37 cellular contexts compared by ENCODE assay signal in the genomic region with DNA sequence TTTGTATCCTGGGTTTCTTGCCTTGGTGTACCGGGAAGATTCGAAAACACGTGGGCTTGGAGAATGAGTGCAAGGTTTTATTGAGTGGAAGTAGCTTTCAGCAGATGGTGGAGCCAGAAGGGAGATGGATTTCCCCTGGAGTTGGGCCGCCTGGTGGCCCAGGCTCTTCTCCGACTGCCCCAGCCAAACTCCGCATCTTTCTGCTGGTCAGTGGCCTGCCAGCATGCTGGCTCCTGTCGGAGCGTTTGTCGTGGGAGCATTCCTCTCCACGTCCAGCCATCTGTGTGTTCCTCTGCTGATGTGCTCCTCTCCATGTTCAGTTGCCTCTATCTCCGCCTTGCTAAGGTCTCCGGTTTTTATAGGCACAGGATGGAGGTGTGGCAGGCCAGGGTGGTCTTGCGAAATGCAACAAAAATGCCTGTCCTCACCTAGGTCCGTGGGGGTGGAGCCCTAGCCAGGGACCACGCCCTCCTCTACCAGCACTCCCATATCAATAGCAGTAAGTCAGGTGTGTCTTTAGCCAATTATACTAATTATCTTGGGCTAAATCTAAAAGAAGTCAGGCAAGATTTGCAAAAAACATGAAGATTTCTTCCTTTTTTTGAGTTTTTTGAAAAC.
"Had no signal": no experiment of that assay in that cellular context is flagged by ENCODE, and none has a peak within 500 bp of the region (broad histone marks: within the 10 kb centered on the region; RNA-seq: fewer than 3 reads in every experiment).

No MANE protein-coding gene starts in this region.

- ATAC-seq: activated CD4-positive, CD25-positive, alpha-beta regulatory T cell treated with anti-CD3 and anti-CD28 coated beads, Interleukin-2, amount 50 U/mL, for 24 hours; activated CD8-positive, alpha-beta T cell treated with anti-CD3 and anti-CD28 coated beads for 36 hours; activated naive CD8-positive, alpha-beta T cell treated with anti-CD3 and anti-CD28 coated beads, Interleukin-2, amount 50 U/mL, for 24 hours; activated T-cell treated with anti-CD3 and anti-CD28 coated beads, Interleukin-2, amount 50 U/mL, for 4 hours; activated T-helper 17 cell treated with anti-CD3 and anti-CD28 coated beads, Interleukin-2, amount 50 U/mL, for 72 hours; foreskin keratinocyte; gastrocnemius medialis; heart left ventricle; T-helper 17 cell had no signal

- H3K4me1 ChIP-seq: adrenal gland, breast epithelium, esophagus muscularis mucosa, foreskin keratinocyte, gastrocnemius medialis, heart left ventricle had no signal

- H3K27ac ChIP-seq: adrenal gland, breast epithelium, cardiac muscle cell, coronary artery, dorsolateral prefrontal cortex, esophagus muscularis mucosa, foreskin keratinocyte, gastrocnemius medialis, heart left ventricle, WERI-Rb-1 had no signal

- H3K4me1 Mint-ChIP-seq: activated naive CD4-positive, alpha-beta T cell treated with anti-CD3 and anti-CD28 coated beads, Interleukin-2, amount 50 U/mL, for 24 hours; activated naive CD8-positive, alpha-beta T cell treated with anti-CD3 and anti-CD28 coated beads for 36 hours; activated naive CD8-positive, alpha-beta T cell treated with anti-CD3 and anti-CD28 coated beads, Interleukin-2, amount 50 U/mL, for 24 hours; activated T-helper 17 cell treated with anti-CD3 and anti-CD28 coated beads, Interleukin-2, amount 50 U/mL, for 72 hours; T-helper 17 cell had no signal

- H3K27ac Mint-ChIP-seq: activated B cell treated with CpG ODN at 0.5 μM for 24 hours; activated CD8-positive, alpha-beta T cell treated with anti-CD3 and anti-CD28 coated beads for 36 hours; activated naive CD4-positive, alpha-beta T cell treated with anti-CD3 and anti-CD28 coated beads, Interleukin-2, amount 50 U/mL, for 24 hours; activated naive CD8-positive, alpha-beta T cell treated with anti-CD3 and anti-CD28 coated beads for 36 hours; activated naive CD8-positive, alpha-beta T cell treated with anti-CD3 and anti-CD28 coated beads, Interleukin-2, amount 50 U/mL, for 24 hours; activated T-helper 17 cell treated with anti-CD3 and anti-CD28 coated beads, Interleukin-2, amount 50 U/mL, for 72 hours; brain; dendritic cell treated with granulocyte-macrophage colony-stimulating factor and Interleukin-4, amounts not matched to agents 40 ng/mL and 50 ng/mL, for 4 days; T-helper 17 cell; T-helper 2 cell treated with Interferon-gamma antibody and Interleukin-4, amounts not matched to agents 5 μg/mL and 100 μg/mL, for 36 hours had no signal

- H3K36me3 ChIP-seq: adrenal gland, breast epithelium, cardiac muscle cell, esophagus muscularis mucosa, gastrocnemius medialis, heart left ventricle, WERI-Rb-1 had no signal

- H3K4me3 Mint-ChIP-seq: activated B cell treated with CpG ODN at 0.5 μM for 24 hours; activated CD8-positive, alpha-beta T cell treated with anti-CD3 and anti-CD28 coated beads for 36 hours; activated naive CD4-positive, alpha-beta T cell treated with anti-CD3 and anti-CD28 coated beads, Interleukin-2, amount 50 U/mL, for 24 hours; activated naive CD8-positive, alpha-beta T cell treated with anti-CD3 and anti-CD28 coated beads for 36 hours; activated naive CD8-positive, alpha-beta T cell treated with anti-CD3 and anti-CD28 coated beads, Interleukin-2, amount 50 U/mL, for 24 hours; activated T-cell treated with anti-CD3 and anti-CD28 coated beads, Interleukin-2, amount 50 U/mL, for 4 hours; activated T-helper 17 cell treated with anti-CD3 and anti-CD28 coated beads, Interleukin-2, amount 50 U/mL, for 72 hours; brain; dendritic cell treated with granulocyte-macrophage colony-stimulating factor and Interleukin-4, amounts not matched to agents 40 ng/mL and 50 ng/mL, for 4 days; T-helper 17 cell; T-helper 2 cell treated with Interferon-gamma antibody and Interleukin-4, amounts not matched to agents 5 μg/mL and 100 μg/mL, for 36 hours had no signal

- DNase-seq: activated B cell treated with CpG ODN at 0.5 μM for 24 hours; activated CD4-positive, alpha-beta T cell treated with anti-CD3 and anti-CD28 coated beads for 48 hours; activated CD4-positive, alpha-beta T cell treated with anti-CD3 and anti-CD28 coated beads, Interleukin-2, amount 50 U/mL, for 1 hour; activated CD4-positive, alpha-beta T cell treated with anti-CD3 and anti-CD28 coated beads, Interleukin-2, amount 50 U/mL, for 48 hours; activated CD8-positive, alpha-beta memory T cell treated with anti-CD3 and anti-CD28 coated beads for 24 hours; activated CD8-positive, alpha-beta T cell treated with anti-CD3 and anti-CD28 coated beads for 36 hours; activated effector memory CD4-positive, alpha-beta T cell treated with Interleukin-2 at 50 U/mL for 16 hours; activated gamma-delta T cell treated with Interleukin-2 at 50 U/mL for 16 hours; activated naive CD4-positive, alpha-beta T cell treated with Interleukin-2 at 50 U/mL for 16 hours; activated naive CD8-positive, alpha-beta T cell treated with anti-CD3 and anti-CD28 coated beads for 36 hours; activated naive CD8-positive, alpha-beta T cell treated with anti-CD3 and anti-CD28 coated beads, Interleukin-2, amount 50 U/mL, for 24 hours; activated T-cell treated with anti-CD3 and anti-CD28 coated beads, Interleukin-2, amount 50 U/mL, for 4 hours; adrenal gland; amygdala; aorta; central memory CD4-positive, alpha-beta T cell; cerebellar nuclear complex; dorsolateral prefrontal cortex; effector memory CD4-positive, alpha-beta T cell; erythroblast; foreskin keratinocyte; gastrocnemius medialis; glutamatergic neuron; heart left ventricle; T-helper 17 cell; T1000; WERI-Rb-1 had no signal

- H3K9me3 ChIP-seq: adrenal gland, gastrocnemius medialis had no signal

- H3K27me3 Mint-ChIP-seq: activated B cell treated with CpG ODN at 0.5 μM for 24 hours; activated CD8-positive, alpha-beta T cell treated with anti-CD3 and anti-CD28 coated beads for 36 hours; activated naive CD4-positive, alpha-beta T cell treated with anti-CD3 and anti-CD28 coated beads, Interleukin-2, amount 50 U/mL, for 24 hours; activated naive CD8-positive, alpha-beta T cell treated with anti-CD3 and anti-CD28 coated beads for 36 hours; activated naive CD8-positive, alpha-beta T cell treated with anti-CD3 and anti-CD28 coated beads, Interleukin-2, amount 50 U/mL, for 24 hours; activated T-helper 17 cell treated with anti-CD3 and anti-CD28 coated beads, Interleukin-2, amount 50 U/mL, for 72 hours; brain; dendritic cell treated with granulocyte-macrophage colony-stimulating factor and Interleukin-4, amounts not matched to agents 40 ng/mL and 50 ng/mL, for 4 days; T-helper 17 cell had no signal

- H3K27me3 ChIP-seq: cardiac muscle cell, esophagus muscularis mucosa, foreskin keratinocyte, gastrocnemius medialis had no signal

- H3K4me3 ChIP-seq: adrenal gland, breast epithelium, cardiac muscle cell, coronary artery, dorsolateral prefrontal cortex, esophagus muscularis mucosa, gastrocnemius medialis, heart left ventricle had no signal

- H3K9me3 Mint-ChIP-seq: activated CD8-positive, alpha-beta T cell treated with anti-CD3 and anti-CD28 coated beads for 36 hours; activated naive CD4-positive, alpha-beta T cell treated with anti-CD3 and anti-CD28 coated beads, Interleukin-2, amount 50 U/mL, for 24 hours; activated naive CD8-positive, alpha-beta T cell treated with anti-CD3 and anti-CD28 coated beads, Interleukin-2, amount 50 U/mL, for 24 hours; activated T-cell treated with anti-CD3 and anti-CD28 coated beads, Interleukin-2, amount 50 U/mL, for 4 hours; activated T-helper 17 cell treated with anti-CD3 and anti-CD28 coated beads, Interleukin-2, amount 50 U/mL, for 72 hours had no signal

- H3K36me3 Mint-ChIP-seq: activated naive CD4-positive, alpha-beta T cell treated with anti-CD3 and anti-CD28 coated beads, Interleukin-2, amount 50 U/mL, for 24 hours; activated naive CD8-positive, alpha-beta T cell treated with anti-CD3 and anti-CD28 coated beads for 36 hours; brain had no signal
